ENCODE assay signal across 23 cellular contexts in genomic region chr1:61310057-61310456, GRCh38.
A peak's percentile ranks its signal among the peaks of the same experiment; 100 is the strongest.
DNase-seq lines count a peak whose midpoint lies in the region; ATAC-seq, FAIRE-seq and TF ChIP-seq lines count a peak whose summit lies in the region.
"Had no signal": no experiment of that assay in that cellular context is flagged by ENCODE, and none has a peak within 500 bp of the region (broad histone marks: within the 10 kb centered on the region; RNA-seq: fewer than 3 reads in every experiment).

No MANE protein-coding gene starts in this region.

- H3K27ac ChIP-seq in A673 (ENCODE audit: low read depth, low read length, poor library complexity, severe bottlenecking) (peak overlapping the region; percentile 76), K562 (ENCODE audit: extremely low read depth, low read depth, low read length) (no peak overlapping the region), keratinocyte (ENCODE audit: control insufficient read depth, insufficient read depth, low read length) (no peak overlapping the region), kidney (ENCODE audit: low read depth in 2 of 2, low read length in 2 of 2) (no peak overlapping the region)
- H3K27ac ChIP-seq: 22Rv1; BLaER1 treated with 17β-estradiol and CSF1 and Interleukin-3, amounts not matched to agents 10 nM and 100 nM had no signal

- H4K20me1 ChIP-seq in K562 (replicated peaks; ENCODE audit: control insufficient read depth, insufficient read depth, low read length), result no peaks in the 10 kb centered on the region
- no peaks in the 10 kb centered on the region for H4K20me1 ChIP-seq in keratinocyte (ENCODE audit: control insufficient read depth, extremely low read depth, insufficient read depth, low read length)
- H4K20me1 ChIP-seq: BLaER1 treated with 17β-estradiol and CSF1 and Interleukin-3, amounts not matched to agents 10 nM and 100 nM had no signal

- H3K4me1 ChIP-seq in A673 (ENCODE audit: insufficient read depth, low read length, poor library complexity, severe bottlenecking), result peaks cover 10% of the 10 kb centered on the region
- peaks cover 0 to 6% of the 10 kb centered on the region in 2 experiments; a peak in 2 of 5 replicates for H3K4me1 ChIP-seq in K562 (replicated peaks in 1 of 2; ENCODE audit: control insufficient read depth in 2 of 2, insufficient read depth in 2 of 2, low read length in 2 of 2)
- H3K4me1 ChIP-seq in keratinocyte (ENCODE audit: control insufficient read depth, extremely low read depth, insufficient read depth, low read length), result no peaks in the 10 kb centered on the region
- H3K4me1 ChIP-seq in kidney (ENCODE audit: control insufficient read depth in 1 of 2, insufficient read depth in 1 of 2, low read depth in 1 of 2, low read length in 2 of 2), result no peaks in the 10 kb centered on the region
- H3K4me1 ChIP-seq: BE2C had no signal

- no peaks in the 10 kb centered on the region for H3K9me1 ChIP-seq in K562 (ENCODE audit: control insufficient read depth, insufficient read depth, low read length)
- no peaks in the 10 kb centered on the region for H3K9me1 ChIP-seq in keratinocyte (ENCODE audit: control insufficient read depth, extremely low read depth, insufficient read depth, low read length)

- DNase-seq in A673 (ENCODE audit: low spot score), result no peak
- DNase-seq in K562 (ENCODE audit: extremely low read depth in 1 of 4, low spot score in 3 of 4), result peak in 1 of 4 experiments; percentile 34
- DNase-seq in keratinocyte (ENCODE audit: low read depth, low spot score), result no peak
- DNase-seq in kidney, result no peak
- DNase-seq: ACHN; AML-193; BE2C; CD4-positive, alpha-beta T cell; CD8-positive, alpha-beta memory T cell; DMS 273 treated with DMSO at 0.1 percent for 48 hours; DMS79; GF-D8; H9 had no signal

- dilution Hi-C loops in keratinocyte (cut with MboI; ENCODE audit: extremely low pct_ligation_motif_present, low sequenced_read_pairs), result no loop called here

- H3K36me3 ChIP-seq in A673 (ENCODE audit: insufficient read depth, low read length, poor library complexity, severe bottlenecking), result no peaks in the 10 kb centered on the region
- peaks cover 15% of the 10 kb centered on the region; the same call in 2 of the 3 replicates for H3K36me3 ChIP-seq in K562 (ENCODE audit: control insufficient read depth, insufficient read depth, low read length)
- no peaks in the 10 kb centered on the region for H3K36me3 ChIP-seq in keratinocyte (ENCODE audit: control insufficient read depth in 2 of 2, extremely low read depth in 1 of 2, insufficient read depth in 2 of 2, low read length in 2 of 2)
- no peaks in the 10 kb centered on the region for H3K36me3 ChIP-seq in kidney (ENCODE audit: control insufficient read depth in 1 of 2, insufficient read depth in 2 of 2, low read length in 2 of 2)
- H3K36me3 ChIP-seq: BE2C; BLaER1 treated with 17β-estradiol and CSF1 and Interleukin-3, amounts not matched to agents 10 nM and 100 nM had no signal

- H2AFZ ChIP-seq in K562 (ENCODE audit: low read depth, low read length) (no peak overlapping the region), keratinocyte (ENCODE audit: control insufficient read depth, low read length) (no peak overlapping the region)
- H2AFZ ChIP-seq: GM23338 had no signal

- CTCF ChIA-PET in A673 (lab: Charles Lee) (interaction anchor here (0.7 kb wide), 1 partner anchor 543 kb away, joined by 4 read pairs; no protein-coding TSS in a partner anchor), K562 (lab: Yijun Ruan, JAX; ENCODE audit: low intra/inter-chr PET ratio) (no interaction called here)

- no peak for TF ChIP-seq RAD21 in K562 (CRISPR knock-in tag; conservative IDR thresholded peaks at IDR 0.05 in 1 of 2, IDR thresholded peaks at IDR 0.05 in 1 of 2)

- peak overlapping the region; percentile 15; the same call in 1 of the 2 replicates for H3K4me2 ChIP-seq in K562 (ENCODE audit: insufficient read depth, low read length)
- no peak overlapping the region for H3K4me2 ChIP-seq in keratinocyte (ENCODE audit: control insufficient read depth, extremely low read depth, insufficient read depth, low read depth, low read length)
- H3K4me2 ChIP-seq: BLaER1 treated with 17β-estradiol and CSF1 and Interleukin-3, amounts not matched to agents 10 nM and 100 nM; GM23338 had no signal

- TF ChIP-seq POLR2A in K562 (conservative IDR thresholded peaks at IDR 0.05), result no peak

- H3K9ac ChIP-seq in K562 (ENCODE audit: insufficient read depth in 1 of 2, low read depth in 2 of 2, low read length in 2 of 2) (no peak overlapping the region), keratinocyte (ENCODE audit: control insufficient read depth, extremely low read depth, insufficient read depth, low read length) (no peak overlapping the region), kidney (ENCODE audit: low read length in 2 of 2) (no peak overlapping the region)
- H3K9ac ChIP-seq: BLaER1 treated with 17β-estradiol and CSF1 and Interleukin-3, amounts not matched to agents 10 nM and 100 nM had no signal

- WGBS in K562 (ENCODE audit: insufficient coverage, low coverage, missing lambda C conversion rate), result 39% methylated on average over 3 of the region's 3 CpGs

- peaks cover 8% of the 10 kb centered on the region; the same call in 1 of the 3 replicates for H3K79me2 ChIP-seq in K562 (ENCODE audit: control insufficient read depth, insufficient read depth, low read length)
- H3K79me2 ChIP-seq in keratinocyte (ENCODE audit: control insufficient read depth, insufficient read depth, low read length), result no peaks in the 10 kb centered on the region

- TF ChIP-seq CTCF in A673 (conservative IDR thresholded peaks at IDR 0.05; ENCODE audit: low read depth, low read length) (no peak), K562 (IDR thresholded peaks at IDR 0.05 in 2 of 3, conservative IDR thresholded peaks at IDR 0.05 in 1 of 3; ENCODE audit: insufficient read depth in 2 of 3, low read depth in 1 of 3, low read length in 3 of 3) (no peak), keratinocyte (optimal IDR thresholded peaks at IDR 0.05 in 1 of 3, IDR thresholded peaks at IDR 0.05 in 1 of 3, conservative IDR thresholded peaks at IDR 0.05 in 1 of 3; ENCODE audit: extremely low read depth in 1 of 3, insufficient read depth in 2 of 3, low read length in 3 of 3) (no peak), kidney (IDR thresholded peaks at IDR 0.05; ENCODE audit: borderline replicate concordance, extremely low read depth, insufficient read depth) (no peak)

- ATAC-seq in K562, result peak; percentile 62
- ATAC-seq in GM19324 (IDR thresholded peaks at IDR 0.05; ENCODE audit: low FRiP score, unreplicated experiment), result no peak
- ATAC-seq in GM19395 (IDR thresholded peaks at IDR 0.05; ENCODE audit: unreplicated experiment), result no peak
- ATAC-seq: GM23338, HCT116 had no signal

- no peak for TF ChIP-seq EP300 in K562 (IDR thresholded peaks at IDR 0.05; ENCODE audit: low read length)

- H3K4me3 ChIP-seq in A673 (ENCODE audit: low read depth, low read length, poor library complexity, severe bottlenecking) (no peak overlapping the region), K562 (no peak overlapping the region), keratinocyte (ENCODE audit: control insufficient read depth in 2 of 3, extremely low read depth in 1 of 3, insufficient read depth in 2 of 3, low read depth in 1 of 3, low read length in 3 of 3) (no peak overlapping the region), kidney (ENCODE audit: low read length in 2 of 2) (no peak overlapping the region)
- H3K4me3 ChIP-seq: BLaER1 treated with 17β-estradiol and CSF1 and Interleukin-3, amounts not matched to agents 10 nM and 100 nM; GM23338 had no signal

- FAIRE-seq in K562 (lab: Jason Lieb, UNC), result no peak
- peak; percentile 13 for FAIRE-seq in keratinocyte (lab: Jason Lieb, UNC)
- no peak for FAIRE-seq in kidney (lab: Jason Lieb, UNC)
- FAIRE-seq: A204.1, D721Med, GM12891, GM18507 had no signal

- no TSS peak for BruUV-seq in A673 (replicated peaks; lab: Mats Ljungman, UMichigan)
- BruUV-seq in K562 (replicated peaks; lab: Mats Ljungman, UMichigan), result no TSS peak

- intact Hi-C loops in A673 (cut with micrococcal nuclease; ENCODE audit: unreplicated experiment) (no loop called here), K562 (cut with micrococcal nuclease) (no loop called here), kidney (cut with DNase I) (no loop called here)

- H3K9me3 ChIP-seq in A673 (ENCODE audit: low read depth, low read length, poor library complexity, severe bottlenecking) (no peaks in the 10 kb centered on the region), K562 (replicated peaks; ENCODE audit: control insufficient read depth, insufficient read depth, low read depth, low read length) (no peaks in the 10 kb centered on the region; the same call in 1 of the 2 replicates), keratinocyte (ENCODE audit: control insufficient read depth, low read depth, low read length) (no peaks in the 10 kb centered on the region), kidney (ENCODE audit: control insufficient read depth in 1 of 2, low read length in 2 of 2) (no peaks in the 10 kb centered on the region)
- H3K9me3 ChIP-seq: BE2C; BLaER1 treated with 17β-estradiol and CSF1 and Interleukin-3, amounts not matched to agents 10 nM and 100 nM had no signal

- POLR2A ChIA-PET in A673 (lab: Charles Lee; ENCODE audit: low non-redundant PET), result no interaction called here
- POLR2A ChIA-PET in K562 (lab: Yijun Ruan, JAX), result no interaction called here

- H3K27me3 ChIP-seq in A673 (replicated peaks; ENCODE audit: insufficient read depth, low read depth, low read length, poor library complexity), result no peaks in the 10 kb centered on the region
- no peaks in the 10 kb centered on the region for H3K27me3 ChIP-seq in K562 (ENCODE audit: control insufficient read depth in 2 of 2, insufficient read depth in 2 of 2, low read length in 2 of 2)
- H3K27me3 ChIP-seq in keratinocyte (ENCODE audit: control insufficient read depth, extremely low read depth, insufficient read depth, low read length), result no peaks in the 10 kb centered on the region
- H3K27me3 ChIP-seq: BE2C; BLaER1 treated with 17β-estradiol and CSF1 and Interleukin-3, amounts not matched to agents 10 nM and 100 nM had no signal

- in situ Hi-C loops in K562 (cut with MboI), result no loop called here

TF ChIP-seq in K562, 482 proteins besides CTCF, POLR2A, EP300 and RAD21 (continues in another document):
- peak; percentile 77 for TF ChIP-seq CBFA2T3 (IDR thresholded peaks at IDR 0.05)
- TF ChIP-seq HMGXB4 (CRISPR knock-in tag; IDR thresholded peaks at IDR 0.05), result no peak
- no peak for TF ChIP-seq CBX3 (IDR thresholded peaks at IDR 0.05; ENCODE audit: borderline replicate concordance in 1 of 2, low read length in 2 of 2)
